ENCODE assay signal across 8 cellular contexts in the genomic region with DNA sequence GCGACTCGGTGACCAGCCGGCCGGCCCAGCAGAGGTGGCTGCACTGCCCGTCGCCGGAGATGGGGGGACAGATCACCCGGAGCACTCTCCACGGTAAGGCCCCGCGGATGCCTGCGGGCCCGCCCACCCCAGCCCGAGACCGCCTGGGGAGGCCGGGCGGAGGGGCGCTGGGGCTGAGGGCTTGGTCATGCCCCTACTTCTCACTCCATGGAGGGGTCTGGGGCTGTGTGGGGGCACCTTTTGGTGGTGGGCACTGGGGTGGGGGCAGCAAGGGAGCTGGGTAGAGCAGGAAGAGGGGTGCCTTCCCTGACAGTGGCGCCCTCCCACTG.
DNase-seq lines count a peak whose midpoint lies in the region; ATAC-seq and TF ChIP-seq lines count a peak whose summit lies in the region.

No MANE protein-coding gene starts in this region.

- no peak for TF ChIP-seq CTCF in right atrium auricular region (IDR thresholded peaks at IDR 0.05)
- TF ChIP-seq CTCF in nephron (IDR thresholded peaks at IDR 0.05; ENCODE audit: unreplicated experiment in 3 of 3): no peak

- H3K27ac ChIP-seq in right atrium auricular region: no peak overlapping the region

- H3K27me3 Mint-ChIP-seq in dendritic cell treated with granulocyte-macrophage colony-stimulating factor and Interleukin-4, amounts not matched to agents 40 ng/mL and 50 ng/mL, for 4 days: peaks cover 45% of the 10 kb centered on the region
- H3K27me3 Mint-ChIP-seq in nephron (ENCODE audit: low read depth): peaks cover 57% of the 10 kb centered on the region
- peaks cover 80% of the 10 kb centered on the region for H3K27me3 Mint-ChIP-seq in activated naive CD4-positive, alpha-beta T cell treated with anti-CD3 and anti-CD28 coated beads, Interleukin-2, amount 10 ng/mL, durations not matched to agents 7 days and 5 days

- H3K9me3 Mint-ChIP-seq in dendritic cell treated with granulocyte-macrophage colony-stimulating factor and Interleukin-4, amounts not matched to agents 40 ng/mL and 50 ng/mL, for 4 days: no peaks in the 10 kb centered on the region
- H3K9me3 Mint-ChIP-seq in nephron: no peaks in the 10 kb centered on the region
- no peaks in the 10 kb centered on the region for H3K9me3 Mint-ChIP-seq in activated naive CD4-positive, alpha-beta T cell treated with anti-CD3 and anti-CD28 coated beads, Interleukin-2, amount 10 ng/mL, durations not matched to agents 7 days and 5 days

- H3K36me3 ChIP-seq in right atrium auricular region: no peaks in the 10 kb centered on the region

- H3K36me3 Mint-ChIP-seq in dendritic cell treated with granulocyte-macrophage colony-stimulating factor and Interleukin-4, amounts not matched to agents 40 ng/mL and 50 ng/mL, for 4 days (ENCODE audit: low read depth): no peaks in the 10 kb centered on the region
- no peaks in the 10 kb centered on the region for H3K36me3 Mint-ChIP-seq in nephron (ENCODE audit: low read depth)
- no peaks in the 10 kb centered on the region for H3K36me3 Mint-ChIP-seq in activated naive CD4-positive, alpha-beta T cell treated with anti-CD3 and anti-CD28 coated beads, Interleukin-2, amount 10 ng/mL, durations not matched to agents 7 days and 5 days

- peaks cover 0 to 9% of the 10 kb centered on the region in 2 donors for H3K4me1 ChIP-seq in right atrium auricular region

- no peak for ATAC-seq in left colon

- H3K9me3 ChIP-seq in right atrium auricular region: no peaks in the 10 kb centered on the region

- H3K4me3 ChIP-seq in right atrium auricular region: peak overlapping the region; percentile 35 to 53

- H3K4me1 Mint-ChIP-seq in dendritic cell treated with granulocyte-macrophage colony-stimulating factor and Interleukin-4, amounts not matched to agents 40 ng/mL and 50 ng/mL, for 4 days (ENCODE audit: low read depth): peaks cover 55% of the 10 kb centered on the region
- H3K4me1 Mint-ChIP-seq in nephron: peaks cover 23% of the 10 kb centered on the region
- H3K4me1 Mint-ChIP-seq in activated naive CD4-positive, alpha-beta T cell treated with anti-CD3 and anti-CD28 coated beads, Interleukin-2, amount 10 ng/mL, durations not matched to agents 7 days and 5 days: peaks cover 10% of the 10 kb centered on the region

- H3K27me3 ChIP-seq in right atrium auricular region: no peaks in the 10 kb centered on the region

- DNase-seq in right atrium auricular region (ENCODE audit: low spot score) (no peak), cardiac septum (ENCODE audit: low spot score) (no peak), activated gamma-delta T cell treated with Interleukin-2 at 50 U/mL for 16 hours (no peak), cortex of kidney (lab: John Stamatoyannopoulos, UW) (no peak), left colon (no peak)
- no peak for DNase-seq in activated naive CD4-positive, alpha-beta T cell treated with anti-CD3 and anti-CD28 coated beads, Interleukin-2, amount 10 ng/mL, durations not matched to agents 7 days and 5 days

- CTCF ChIA-PET in activated naive CD4-positive, alpha-beta T cell treated with anti-CD3 and anti-CD28 coated beads, Interleukin-2, amount 10 ng/mL, durations not matched to agents 7 days and 5 days (lab: Charles Lee): interaction anchor here (1.2 to 3.9 kb wide), 2 partner anchors 9 to 29 kb away, joined by 5 to 16 read pairs; no protein-coding TSS in a partner anchor

- H3K27ac Mint-ChIP-seq in dendritic cell treated with granulocyte-macrophage colony-stimulating factor and Interleukin-4, amounts not matched to agents 40 ng/mL and 50 ng/mL, for 4 days: no peak overlapping the region
- no peak overlapping the region for H3K27ac Mint-ChIP-seq in nephron
- no peak overlapping the region for H3K27ac Mint-ChIP-seq in activated naive CD4-positive, alpha-beta T cell treated with anti-CD3 and anti-CD28 coated beads, Interleukin-2, amount 10 ng/mL, durations not matched to agents 7 days and 5 days

- intact Hi-C loops in cardiac septum (cut with DNase I) (no loop called here), left colon (cut with DNase I, micrococcal nuclease) (no loop called here)
- intact Hi-C loops in dendritic cell treated with granulocyte-macrophage colony-stimulating factor and Interleukin-4, amounts not matched to agents 40 ng/mL and 50 ng/mL, for 4 days (cut with micrococcal nuclease): no loop called here

- H3K4me3 Mint-ChIP-seq in dendritic cell treated with granulocyte-macrophage colony-stimulating factor and Interleukin-4, amounts not matched to agents 40 ng/mL and 50 ng/mL, for 4 days: peak overlapping the region; percentile 24
- peak overlapping the region; percentile 67 to 73 (median 72) for H3K4me3 Mint-ChIP-seq in nephron
- no peak overlapping the region for H3K4me3 Mint-ChIP-seq in activated naive CD4-positive, alpha-beta T cell treated with anti-CD3 and anti-CD28 coated beads, Interleukin-2, amount 10 ng/mL, durations not matched to agents 7 days and 5 days
